In the genomic region with DNA sequence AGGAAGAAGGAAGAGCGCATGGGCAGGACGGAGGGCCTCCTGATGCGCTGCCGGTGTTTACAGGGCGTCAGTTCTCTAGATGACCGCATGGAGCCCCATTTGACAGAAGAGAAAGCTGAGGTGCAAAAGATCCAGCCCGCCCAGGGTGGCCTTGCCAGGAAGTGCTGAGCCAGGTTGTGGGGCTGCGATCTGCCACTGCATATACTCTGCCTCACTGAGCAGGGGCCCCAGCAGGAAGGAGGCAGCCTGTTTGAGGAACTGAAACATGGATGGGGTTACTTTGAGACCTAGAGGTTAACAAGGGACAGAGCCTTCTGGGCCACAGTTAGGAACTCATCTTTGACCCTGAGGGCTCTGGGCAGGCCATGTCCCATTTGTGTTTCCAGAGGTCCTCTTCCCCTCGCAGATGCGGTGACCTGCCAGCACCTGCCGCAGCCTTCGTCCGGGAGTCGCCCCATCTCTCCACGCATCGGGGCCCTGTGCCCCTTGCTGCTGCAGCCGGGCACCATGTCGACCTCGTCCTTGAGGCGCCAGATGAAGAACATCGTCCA, we compare ENCODE assay signal across 8 cellular contexts. TPM values are rescaled to one million over a fixed set of nuclear protein-coding genes. Genes with fewer than 3 reads are reported as not detected.
A peak's percentile ranks its signal among the peaks of the same experiment; 100 is the strongest.
DNase-seq lines count a peak whose midpoint lies in the region; ATAC-seq and TF ChIP-seq lines count a peak whose summit lies in the region.

No MANE protein-coding gene starts in this region.

- no peaks in the 10 kb centered on the region for H4K20me1 ChIP-seq in OCI-LY1 (ENCODE audit: insufficient read depth, low read length)

- H3K9me3 ChIP-seq in OCI-LY1 (ENCODE audit: low read length) (no peaks in the 10 kb centered on the region), left lung (no peaks in the 10 kb centered on the region), HAP-1 (no peaks in the 10 kb centered on the region)

- no peaks in the 10 kb centered on the region for H3K9me2 ChIP-seq in OCI-LY1 (ENCODE audit: low read depth, low read length)

- intact Hi-C loops in left lung (cut with DNase I), result no loop called here

- no peaks in the 10 kb centered on the region for H3K27me3 ChIP-seq in OCI-LY1 (ENCODE audit: insufficient read depth, low read length)
- H3K27me3 ChIP-seq in left lung, result no peaks in the 10 kb centered on the region
- no peaks in the 10 kb centered on the region for H3K27me3 ChIP-seq in HAP-1 (ENCODE audit: low read depth)

- peak overlapping the region; percentile 97 for H3K4me3 ChIP-seq in OCI-LY1 (ENCODE audit: low read depth, low read length, poor library complexity, severe bottlenecking)
- no peak overlapping the region for H3K4me3 ChIP-seq in left lung
- no peak overlapping the region for H3K4me3 ChIP-seq in HAP-1

- H3F3A ChIP-seq in OCI-LY1 (ENCODE audit: insufficient read depth, low read length), result no peaks in the 10 kb centered on the region; the same call in 1 of the 2 replicates

- H3K9ac ChIP-seq in OCI-LY1 (ENCODE audit: low read length), result peak overlapping the region; percentile 88

- H3K36me3 ChIP-seq in OCI-LY1 (ENCODE audit: insufficient read depth, low read length), result peaks cover 47% of the 10 kb centered on the region
- peaks cover 0 to 67% of the 10 kb centered on the region in 2 donors for H3K36me3 ChIP-seq in left lung
- peaks cover 58% of the 10 kb centered on the region for H3K36me3 ChIP-seq in HAP-1 (replicated peaks)

- peak; percentile 73 to 81 for DNase-seq in left lung
- DNase-seq in activated effector memory CD4-positive, alpha-beta T cell treated with anti-CD3 and anti-CD28 coated beads, Interleukin-2, amount 50 U/mL, for 16 hours, result no peak
- DNase-seq in HAP-1 (ENCODE audit: low spot score in 2 of 2), result no peak
- no peak for DNase-seq in omental fat pad (ENCODE audit: low spot score)
- DNase-seq in stimulated activated CD4-positive, alpha-beta T cell treated with anti-CD3 and anti-CD28 coated beads, Interleukin-2, amount 100 ng/mL, for 48 hours, result no peak

- H2AFZ ChIP-seq in OCI-LY1 (ENCODE audit: low read length), result no peak overlapping the region

- peak overlapping the region; percentile 98 for H3K4me2 ChIP-seq in OCI-LY1 (ENCODE audit: low read length)

- peaks cover 55% of the 10 kb centered on the region for H3K4me1 ChIP-seq in OCI-LY1 (ENCODE audit: insufficient read depth, low read length, severe bottlenecking)
- peaks cover 17 to 62% of the 10 kb centered on the region in 2 donors for H3K4me1 ChIP-seq in left lung
- H3K4me1 ChIP-seq in HAP-1, result peaks cover 6% of the 10 kb centered on the region; the same call in 1 of the 2 replicates

- H3K27ac ChIP-seq in OCI-LY1 (ENCODE audit: low read depth, low read length, poor library complexity, severe bottlenecking) (peak overlapping the region; percentile 96), left lung (peak overlapping the region; percentile 3 to 65)

- TF ChIP-seq CTCF in OCI-LY1 (IDR thresholded peaks at IDR 0.05; ENCODE audit: low read length) (peak; percentile 37; the same call in 1 of the 2 replicates), left lung (IDR thresholded peaks at IDR 0.05) (no peak), omental fat pad (IDR thresholded peaks at IDR 0.05) (no peak)

- in situ Hi-C loops in HAP-1 (cut with MboI; ENCODE audit: low sequenced_read_pairs), result no loop called here

- peaks cover 41% of the 10 kb centered on the region for H3K79me2 ChIP-seq in OCI-LY1 (ENCODE audit: insufficient read depth, low read length)

- ATAC-seq in GM18867 (IDR thresholded peaks at IDR 0.05; ENCODE audit: unreplicated experiment) (peak; percentile 71), HG02678 (IDR thresholded peaks at IDR 0.05; ENCODE audit: unreplicated experiment) (peak; percentile 67), left lung (peak; percentile 24), omental fat pad (ENCODE audit: low FRiP score) (no peak)

RNA-seq across cellular contexts. Expression of gene EPN1, which starts 3.2 kb away (rescaled TPM):
- 100 to 1,000 TPM; 114 to 120 TPM for total RNA-seq in left lung
- 10 to 100 TPM; 56.4 to 82.3 (median 62.0) TPM for total RNA-seq in omental fat pad

RNA-seq across cellular contexts. Expression of gene U2AF2, which starts 23.4 kb away (rescaled TPM):
- total RNA-seq in left lung, result 100 to 1,000 TPM; 123 to 145 TPM
- total RNA-seq in omental fat pad, result 100 to 1,000 TPM in 2 of 4 donors, 10 to 100 TPM in 2; 55.2 to 132 (median 86.1) TPM

RNA-seq across cellular contexts. Expression of gene CCDC106, which starts 30.2 kb away (rescaled TPM):
- total RNA-seq in left lung (10 to 100 TPM in 1 of 2 donors, 1 to 10 TPM in 1; 9.7 to 15.1 TPM), omental fat pad (10 to 100 TPM in 3 of 4 donors, 1 to 10 TPM in 1; 9.8 to 15.2 (median 11.0) TPM)

RNA-seq across cellular contexts. Expression of gene ZNF581, which starts 34.7 kb away (rescaled TPM):
- total RNA-seq in left lung (10 to 100 TPM; 14.5 to 19.5 TPM), omental fat pad (10 to 100 TPM in 3 of 4 donors, 1 to 10 TPM in 1; 9.9 to 15.0 (median 11.9) TPM)

RNA-seq across cellular contexts. Expression of gene ZNF580, which starts 37.4 kb away (rescaled TPM):
- 10 to 100 TPM; 33.8 to 34.7 TPM for total RNA-seq in left lung
- 10 to 100 TPM; 11.4 to 20.5 (median 13.8) TPM for total RNA-seq in omental fat pad

Comparison
In these comparisons a context has a peak if more than half of its experiments do, and no peak if none do; other contexts are left out.
1. DNase-seq: peak in left lung (2 of 2); none in activated effector memory CD4-positive, alpha-beta T cell treated with anti-CD3 and anti-CD28 coated beads, Interleukin-2, amount 50 U/mL, for 16 hours (single experiment), HAP-1 (0 of 2), omental fat pad (single experiment) and stimulated activated CD4-positive, alpha-beta T cell treated with anti-CD3 and anti-CD28 coated beads, Interleukin-2, amount 100 ng/mL, for 48 hours (0 of 2).